28 cellular contexts compared by ENCODE assay signal in genomic region chr12:31478425-31478824, GRCh38.
"Had no signal": no experiment of that assay in that cellular context is flagged by ENCODE, and none has a peak within 500 bp of the region (broad histone marks: within the 10 kb centered on the region; RNA-seq: fewer than 3 reads in every experiment).

No MANE protein-coding gene starts in this region.

- H3K4me3 ChIP-seq: breast epithelium, MG63, SJSA1 had no signal

- H3K36me3 Mint-ChIP-seq: activated naive CD4-positive, alpha-beta T cell treated with anti-CD3 and anti-CD28 coated beads, Interleukin-2, amount 50 U/mL, for 24 hours; WTC11 had no signal

- H3K4me1 ChIP-seq: breast epithelium had no signal

- H3K4me1 Mint-ChIP-seq: activated naive CD4-positive, alpha-beta T cell treated with anti-CD3 and anti-CD28 coated beads, Interleukin-2, amount 50 U/mL, for 24 hours had no signal

- H3K27me3 ChIP-seq: breast epithelium, MG63, SJSA1 had no signal

- H3K36me3 ChIP-seq: breast epithelium, MG63 had no signal

- H3K4me3 Mint-ChIP-seq: activated CD8-positive, alpha-beta T cell treated with anti-CD3 and anti-CD28 coated beads, Interleukin-2, amount 10 ng/mL, durations not matched to agents 7 days and 5 days; activated naive CD4-positive, alpha-beta T cell treated with anti-CD3 and anti-CD28 coated beads, Interleukin-2, amount 50 U/mL, for 24 hours; activated T-helper 1 cell treated with anti-CD3 and anti-CD28 coated beads, Interleukin-12 subunit alpha, Interleukin-12 subunit beta, Interleukin-2, Interleukin-4 antibody, amounts not matched to agents 30 ng/mL and 10 ng/mL and 1 ng/mL, durations not matched to agents 14 hours and 24 hours and 36 hours; T-helper 1 cell treated with Interleukin-12 subunit alpha and Interleukin-12 subunit beta and Interleukin-4 antibody, amounts not matched to agents 30 μg/mL and 1 μg/mL, for 36 hours; WTC11 had no signal

- H3K27me3 Mint-ChIP-seq: activated naive CD4-positive, alpha-beta T cell treated with anti-CD3 and anti-CD28 coated beads, Interleukin-2, amount 50 U/mL, for 24 hours had no signal

- ATAC-seq: activated CD8-positive, alpha-beta T cell treated with anti-CD3 and anti-CD28 coated beads, Interleukin-2, amount 10 ng/mL, durations not matched to agents 7 days and 5 days; Panc1; SK-N-SH treated with all-trans-retinoic acid at 6 μM for 48 hours; WTC11 had no signal

- H3K9me3 Mint-ChIP-seq: activated naive CD4-positive, alpha-beta T cell treated with anti-CD3 and anti-CD28 coated beads, Interleukin-2, amount 50 U/mL, for 24 hours; activated T-helper 1 cell treated with anti-CD3 and anti-CD28 coated beads, Interleukin-12 subunit alpha, Interleukin-12 subunit beta, Interleukin-2, Interleukin-4 antibody, amounts not matched to agents 30 ng/mL and 10 ng/mL and 1 ng/mL, durations not matched to agents 14 hours and 24 hours and 36 hours; T-helper 1 cell treated with Interleukin-12 subunit alpha and Interleukin-12 subunit beta and Interleukin-4 antibody, amounts not matched to agents 30 μg/mL and 1 μg/mL, for 36 hours; WTC11 had no signal

- H3K9me3 ChIP-seq: breast epithelium, MG63, SJSA1 had no signal

- DNase-seq: activated CD4-positive, alpha-beta T cell treated with anti-CD3 and anti-CD28 coated beads for 48 hours; activated CD4-positive, alpha-beta T cell treated with anti-CD3 and anti-CD28 coated beads, Interleukin-2, amount 50 U/mL, for 4 hours; activated CD4-positive, CD25-positive, alpha-beta regulatory T cell treated with anti-CD3 and anti-CD28 coated beads, Interleukin-2, amount 50 U/mL, for 72 hours; activated CD8-positive, alpha-beta memory T cell treated with anti-CD3 and anti-CD28 coated beads, Interleukin-2, amount 50 U/mL, for 48 hours; activated CD8-positive, alpha-beta T cell treated with anti-CD3 and anti-CD28 coated beads, Interleukin-2, amount 10 ng/mL, durations not matched to agents 7 days and 5 days; activated effector memory CD4-positive, alpha-beta T cell treated with Interleukin-2 at 50 U/mL for 16 hours; activated naive CD4-positive, alpha-beta T cell; activated T-cell treated with anti-CD3 and anti-CD28 coated beads, Interleukin-2, amount 50 U/mL, for 1 hour; aorta; central memory CD4-positive, alpha-beta T cell; MG63; NCI-H1105 treated with DMSO at 0.1 percent for 48 hours; NCI-H1436 treated with DMSO at 0.1 percent for 48 hours; NCI-H187; NCI-H2081; NCI-H510A treated with DMSO at 0.1 percent for 48 hours; NCI-H69; NK-92 treated with Interleukin-12 subunit alpha and Interleukin-12 subunit beta, amount 100 ng/mL, for 24 hours; RPMI8226; SHP77 had no signal

- H3K27ac Mint-ChIP-seq: activated CD8-positive, alpha-beta T cell treated with anti-CD3 and anti-CD28 coated beads, Interleukin-2, amount 10 ng/mL, durations not matched to agents 7 days and 5 days; activated naive CD4-positive, alpha-beta T cell treated with anti-CD3 and anti-CD28 coated beads, Interleukin-2, amount 50 U/mL, for 24 hours; activated T-helper 1 cell treated with anti-CD3 and anti-CD28 coated beads, Interleukin-12 subunit alpha, Interleukin-12 subunit beta, Interleukin-2, Interleukin-4 antibody, amounts not matched to agents 30 ng/mL and 10 ng/mL and 1 ng/mL, durations not matched to agents 14 hours and 24 hours and 36 hours; T-helper 1 cell treated with Interleukin-12 subunit alpha and Interleukin-12 subunit beta and Interleukin-4 antibody, amounts not matched to agents 30 μg/mL and 1 μg/mL, for 36 hours; WTC11 had no signal

- H3K27ac ChIP-seq: breast epithelium, SJSA1 had no signal
